ENCODE assay signal across 25 cellular contexts in genomic region chr10:43043342-43043772, GRCh38. TPM values are rescaled to one million over a fixed set of nuclear protein-coding genes. Genes with fewer than 3 reads are reported as not detected.
DNase-seq lines count a peak whose midpoint lies in the region; ATAC-seq and TF ChIP-seq lines count a peak whose summit lies in the region.
"Had no signal": no experiment of that assay in that cellular context is flagged by ENCODE, and none has a peak within 500 bp of the region (broad histone marks: within the 10 kb centered on the region; RNA-seq: fewer than 3 reads in every experiment).

No MANE protein-coding gene starts in this region.

- BruUV-seq in A673 (replicated peaks; lab: Mats Ljungman, UMichigan) = no TSS peak

- H3K4me3 ChIP-seq in A673 (ENCODE audit: low read depth, low read length, poor library complexity, severe bottlenecking) (no peak overlapping the region), BLaER1 (peak overlapping the region; percentile 52; the same call in 1 of the 2 replicates), endodermal cell (ENCODE audit: low read length) (no peak overlapping the region)
- H3K4me3 ChIP-seq: esophagus muscularis mucosa, tibial artery had no signal

- no peak for DNase-seq in A673 (ENCODE audit: low spot score)
- DNase-seq in endodermal cell = peak; percentile 43
- DNase-seq in omental fat pad (ENCODE audit: low spot score) = peak; percentile 15
- no peak for DNase-seq in NCI-H226
- no peak for DNase-seq in stimulated activated CD8-positive, alpha-beta memory T cell treated with anti-CD3 and anti-CD28 coated beads, Interleukin-4, amount 100 ng/mL, for 48 hours
- DNase-seq: activated CD4-positive, alpha-beta T cell treated with anti-CD3 and anti-CD28 coated beads for 36 hours; activated T-cell treated with anti-CD3 and anti-CD28 coated beads, Interleukin-2, amount 50 U/mL, for 72 hours; CD4-positive, CD25-positive, alpha-beta regulatory T cell; dermis blood vessel endothelial cell; foreskin keratinocyte; MM.1S; NCI-H2029; NCI-H526; PC-3; stimulated activated CD4-positive, alpha-beta T cell treated with anti-CD3 and anti-CD28 coated beads, Interleukin-4, amount 100 ng/mL, for 24 hours; T-helper 2 cell had no signal

- H3K4me1 Mint-ChIP-seq in endodermal cell = peaks cover 7% of the 10 kb centered on the region
- H3K4me1 Mint-ChIP-seq: activated CD4-positive, alpha-beta T cell treated with anti-CD3 and anti-CD28 coated beads for 36 hours; CD4-positive, CD25-positive, alpha-beta regulatory T cell; central memory CD8-positive, alpha-beta T cell had no signal

- H4K20me1 ChIP-seq in BLaER1 = no peaks in the 10 kb centered on the region

- intact Hi-C loops in A673 (cut with micrococcal nuclease; ENCODE audit: unreplicated experiment) = no loop called here

- no peak for ATAC-seq in omental fat pad (ENCODE audit: low FRiP score)
- no peak for ATAC-seq in GM18502 (IDR thresholded peaks at IDR 0.05; ENCODE audit: poor library complexity, unreplicated experiment)
- ATAC-seq: activated CD4-positive, alpha-beta T cell treated with anti-CD3 and anti-CD28 coated beads for 36 hours; activated T-cell treated with anti-CD3 and anti-CD28 coated beads, Interleukin-2, amount 50 U/mL, for 72 hours; foreskin keratinocyte; PC-3; Right ventricle myocardium inferior had no signal

- no peaks in the 10 kb centered on the region for H3K9me3 Mint-ChIP-seq in endodermal cell
- H3K9me3 Mint-ChIP-seq: activated T-cell treated with anti-CD3 and anti-CD28 coated beads, Interleukin-2, amount 50 U/mL, for 72 hours; CD4-positive, CD25-positive, alpha-beta regulatory T cell; central memory CD8-positive, alpha-beta T cell; neural crest cell had no signal

- no peak overlapping the region for H3K27ac Mint-ChIP-seq in endodermal cell
- H3K27ac Mint-ChIP-seq: activated CD4-positive, alpha-beta T cell treated with anti-CD3 and anti-CD28 coated beads for 36 hours; activated T-cell treated with anti-CD3 and anti-CD28 coated beads, Interleukin-2, amount 50 U/mL, for 72 hours; CD4-positive, CD25-positive, alpha-beta regulatory T cell; progenitor cell of endocrine pancreas had no signal

- POLR2A ChIA-PET in A673 (lab: Charles Lee; ENCODE audit: low non-redundant PET) = no interaction called here

- WGBS in endodermal cell (ENCODE audit: insufficient coverage in 1 of 2, insufficient read length in 1 of 2), 2 experiments = 82 to 83% methylated on average over 3 to 9 of the region's 9 CpGs

- H3K4me2 ChIP-seq in BLaER1 = peak overlapping the region; percentile 97

- H3K27ac ChIP-seq in A673 (ENCODE audit: low read depth, low read length, poor library complexity, severe bottlenecking) = peak overlapping the region; percentile 82
- H3K27ac ChIP-seq in BLaER1 = peak overlapping the region; percentile 87
- no peak overlapping the region for H3K27ac ChIP-seq in endodermal cell (ENCODE audit: low read depth, low read length)
- H3K27ac ChIP-seq: esophagus muscularis mucosa, foreskin keratinocyte, tibial artery had no signal

- H3K4me1 ChIP-seq in A673 (ENCODE audit: insufficient read depth, low read length, poor library complexity, severe bottlenecking) (peaks cover 44% of the 10 kb centered on the region), BLaER1 (peaks cover 94% of the 10 kb centered on the region), endodermal cell (ENCODE audit: control insufficient read depth, insufficient read depth, low read length) (no peaks in the 10 kb centered on the region)
- H3K4me1 ChIP-seq: esophagus muscularis mucosa, foreskin keratinocyte, tibial artery had no signal

- H3K9ac ChIP-seq in BLaER1 = peak overlapping the region; percentile 74
- no peak overlapping the region for H3K9ac ChIP-seq in endodermal cell (ENCODE audit: extremely low read depth, low read length, poor library complexity, severe bottlenecking)

- no peaks in the 10 kb centered on the region for H3K36me3 Mint-ChIP-seq in endodermal cell (ENCODE audit: low read depth)
- H3K36me3 Mint-ChIP-seq: CD4-positive, CD25-positive, alpha-beta regulatory T cell had no signal

- H3K27me3 ChIP-seq in A673 (replicated peaks; ENCODE audit: insufficient read depth, low read depth, low read length, poor library complexity) = no peaks in the 10 kb centered on the region
- H3K27me3 ChIP-seq in BLaER1 = no peaks in the 10 kb centered on the region
- no peaks in the 10 kb centered on the region for H3K27me3 ChIP-seq in endodermal cell (ENCODE audit: control insufficient read depth, insufficient read depth, low read length, poor library complexity, severe bottlenecking)
- H3K27me3 ChIP-seq: foreskin keratinocyte had no signal

- H3K27me3 Mint-ChIP-seq in endodermal cell (ENCODE audit: insufficient read depth) = no peaks in the 10 kb centered on the region
- H3K27me3 Mint-ChIP-seq: activated CD4-positive, alpha-beta T cell treated with anti-CD3 and anti-CD28 coated beads for 36 hours; CD4-positive, CD25-positive, alpha-beta regulatory T cell; progenitor cell of endocrine pancreas had no signal

- H3K9me3 ChIP-seq in A673 (ENCODE audit: low read depth, low read length, poor library complexity, severe bottlenecking) (no peaks in the 10 kb centered on the region), BLaER1 (no peaks in the 10 kb centered on the region), endodermal cell (ENCODE audit: control insufficient read depth, low read length) (no peaks in the 10 kb centered on the region)
- H3K9me3 ChIP-seq: esophagus muscularis mucosa, tibial artery had no signal

- no peak overlapping the region for H3K4me3 Mint-ChIP-seq in endodermal cell
- H3K4me3 Mint-ChIP-seq: activated CD4-positive, alpha-beta T cell treated with anti-CD3 and anti-CD28 coated beads for 36 hours; activated T-cell treated with anti-CD3 and anti-CD28 coated beads, Interleukin-2, amount 50 U/mL, for 72 hours; CD4-positive, CD25-positive, alpha-beta regulatory T cell; central memory CD8-positive, alpha-beta T cell; neural crest cell had no signal

- CTCF ChIA-PET in A673 (lab: Charles Lee) = no interaction called here

- TF ChIP-seq CTCF in A673 (conservative IDR thresholded peaks at IDR 0.05; ENCODE audit: low read depth, low read length) = no peak
- TF ChIP-seq CTCF in endodermal cell (conservative IDR thresholded peaks at IDR 0.05) = no peak
- TF ChIP-seq CTCF in omental fat pad (IDR thresholded peaks at IDR 0.05) = no peak

- H3K36me3 ChIP-seq in A673 (ENCODE audit: insufficient read depth, low read length, poor library complexity, severe bottlenecking) = no peaks in the 10 kb centered on the region
- H3K36me3 ChIP-seq in BLaER1 = no peaks in the 10 kb centered on the region
- H3K36me3 ChIP-seq in endodermal cell (ENCODE audit: control insufficient read depth, insufficient read depth, low read length) = no peaks in the 10 kb centered on the region
- H3K36me3 ChIP-seq: esophagus muscularis mucosa, tibial artery had no signal

RNA-seq across cellular contexts. Expression of gene RET, which starts 33.5 kb away (rescaled TPM):
- total RNA-seq in A673 (2021) (68.0 and 70.1 TPM in 2 replicates), endodermal cell (1 to 10 TPM; 1.2 to 3.5 TPM), omental fat pad (1 to 10 TPM in 2 of 4 donors, under 1 TPM in 2; 0.79 to 1.3 (median 0.96) TPM)
- 2.6 TPM for polyA plus RNA-seq in endodermal cell (2013, experiment 1 of 2)
- polyA plus RNA-seq in endodermal cell (2013, experiment 2 of 2) = 2.3 TPM
- total RNA-seq: PC-3 had no signal
- polyA plus RNA-seq: CD4-positive, CD25-positive, alpha-beta regulatory T cell; HepG2 had no signal

Comparison
In these comparisons a context has a peak if more than half of its experiments do, and no peak if none do; other contexts are left out.
1. DNase-seq: peak in endodermal cell (single experiment) and omental fat pad (single experiment); none in A673 (single experiment), NCI-H226 (single experiment) and stimulated activated CD8-positive, alpha-beta memory T cell treated with anti-CD3 and anti-CD28 coated beads, Interleukin-4, amount 100 ng/mL, for 48 hours (single experiment).
2. RNA of gene RET, which starts 33.5 kb away (total RNA-seq): 68.0 to 70.1 TPM in A673; 1.2 to 3.5 TPM in endodermal cell and 0.79 to 1.3 TPM in omental fat pad; every median in the first group is over 10 times any median in the second.